1 cellular context compared by ENCODE assay signal in the genomic region with DNA sequence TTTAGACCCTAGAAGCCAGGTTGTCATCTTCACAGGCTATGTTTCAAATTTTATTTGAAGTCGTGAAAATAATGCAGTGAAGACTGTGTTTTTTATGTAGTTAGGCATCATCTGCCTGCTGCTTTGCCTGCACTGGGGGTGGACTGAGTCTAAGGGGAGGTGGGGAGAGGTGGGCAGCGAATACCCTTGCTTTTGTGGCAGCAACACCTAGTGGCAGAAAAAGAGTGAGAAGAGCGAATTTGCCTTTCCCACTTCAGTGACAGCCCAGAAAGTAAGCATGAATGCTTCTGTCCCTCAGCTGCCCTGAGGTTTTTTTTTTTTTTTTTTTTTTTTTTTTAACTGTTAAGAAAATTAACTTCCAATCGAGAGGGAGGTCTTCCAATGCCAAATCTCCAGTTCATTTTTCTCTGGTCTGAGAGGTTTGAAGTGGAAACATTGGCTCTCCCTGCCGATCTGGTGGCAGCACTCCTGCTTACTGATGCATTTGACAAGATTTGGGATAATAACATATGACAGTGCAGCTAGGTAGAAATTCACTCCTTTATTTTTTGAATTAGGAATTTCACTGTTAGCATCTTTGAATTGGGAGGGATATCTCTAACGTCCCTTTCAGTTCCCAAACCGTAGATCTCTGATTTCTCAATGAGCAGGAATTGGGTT.
TF ChIP-seq lines count a peak whose summit lies in the region.

No MANE protein-coding gene starts in this region.

TF ChIP-seq in GM12878, 131 proteins besides CTCF, POLR2A, EP300 and RAD21:
- TF ChIP-seq, protein P1, sequence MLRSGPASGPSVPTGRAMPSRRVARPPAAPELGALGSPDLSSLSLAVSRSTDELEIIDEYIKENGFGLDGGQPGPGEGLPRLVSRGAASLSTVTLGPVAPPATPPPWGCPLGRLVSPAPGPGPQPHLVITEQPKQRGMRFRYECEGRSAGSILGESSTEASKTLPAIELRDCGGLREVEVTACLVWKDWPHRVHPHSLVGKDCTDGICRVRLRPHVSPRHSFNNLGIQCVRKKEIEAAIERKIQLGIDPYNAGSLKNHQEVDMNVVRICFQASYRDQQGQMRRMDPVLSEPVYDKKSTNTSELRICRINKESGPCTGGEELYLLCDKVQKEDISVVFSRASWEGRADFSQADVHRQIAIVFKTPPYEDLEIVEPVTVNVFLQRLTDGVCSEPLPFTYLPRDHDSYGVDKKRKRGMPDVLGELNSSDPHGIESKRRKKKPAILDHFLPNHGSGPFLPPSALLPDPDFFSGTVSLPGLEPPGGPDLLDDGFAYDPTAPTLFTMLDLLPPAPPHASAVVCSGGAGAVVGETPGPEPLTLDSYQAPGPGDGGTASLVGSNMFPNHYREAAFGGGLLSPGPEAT (IDR thresholded peaks at IDR 0.05; ENCODE audit: low read depth): no peak
- TF ChIP-seq MEF2B (IDR thresholded peaks at IDR 0.05; ENCODE audit: partially characterized antibody, poor library complexity, severe bottlenecking): no peak
- TF ChIP-seq ETV6 (conservative IDR thresholded peaks at IDR 0.05 in 1 of 2, IDR thresholded peaks at IDR 0.05 in 1 of 2; ENCODE audit: borderline replicate concordance in 1 of 2, low read depth in 1 of 2): no peak
- TF ChIP-seq, protein P2, sequence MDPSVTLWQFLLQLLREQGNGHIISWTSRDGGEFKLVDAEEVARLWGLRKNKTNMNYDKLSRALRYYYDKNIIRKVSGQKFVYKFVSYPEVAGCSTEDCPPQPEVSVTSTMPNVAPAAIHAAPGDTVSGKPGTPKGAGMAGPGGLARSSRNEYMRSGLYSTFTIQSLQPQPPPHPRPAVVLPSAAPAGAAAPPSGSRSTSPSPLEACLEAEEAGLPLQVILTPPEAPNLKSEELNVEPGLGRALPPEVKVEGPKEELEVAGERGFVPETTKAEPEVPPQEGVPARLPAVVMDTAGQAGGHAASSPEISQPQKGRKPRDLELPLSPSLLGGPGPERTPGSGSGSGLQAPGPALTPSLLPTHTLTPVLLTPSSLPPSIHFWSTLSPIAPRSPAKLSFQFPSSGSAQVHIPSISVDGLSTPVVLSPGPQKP (IDR thresholded peaks at IDR 0.05; ENCODE audit: low read depth, low read length): no peak
- TF ChIP-seq, protein P3, sequence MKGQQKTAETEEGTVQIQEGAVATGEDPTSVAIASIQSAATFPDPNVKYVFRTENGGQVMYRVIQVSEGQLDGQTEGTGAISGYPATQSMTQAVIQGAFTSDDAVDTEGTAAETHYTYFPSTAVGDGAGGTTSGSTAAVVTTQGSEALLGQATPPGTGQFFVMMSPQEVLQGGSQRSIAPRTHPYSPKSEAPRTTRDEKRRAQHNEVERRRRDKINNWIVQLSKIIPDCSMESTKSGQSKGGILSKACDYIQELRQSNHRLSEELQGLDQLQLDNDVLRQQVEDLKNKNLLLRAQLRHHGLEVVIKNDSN (IDR thresholded peaks at IDR 0.05; ENCODE audit: borderline replicate concordance, extremely low read length, insufficient read depth, low read depth, low read length): no peak
- TF ChIP-seq SREBF2 (IDR thresholded peaks at IDR 0.05; ENCODE audit: low read length): no peak
- TF ChIP-seq MXI1 (IDR thresholded peaks at IDR 0.05; ENCODE audit: low read depth, low read length): no peak
- TF ChIP-seq CBX3 (IDR thresholded peaks at IDR 0.05; ENCODE audit: borderline replicate concordance, low read depth): no peak
- TF ChIP-seq MTA3 (IDR thresholded peaks at IDR 0.05; ENCODE audit: borderline replicate concordance, low read length): no peak
- TF ChIP-seq HDAC2 (IDR thresholded peaks at IDR 0.05): no peak
- no peak for TF ChIP-seq NFYA (IDR thresholded peaks at IDR 0.05; ENCODE audit: borderline replicate concordance, low read depth, low read length)
- no peak for TF ChIP-seq PAX5 (IDR thresholded peaks at IDR 0.05; ENCODE audit: borderline replicate concordance, low read depth, low read length)
TF ChIP-seq in GM12878: peak in this region for 0.
